Comparison of ENCODE assay signal across 21 cellular contexts in the genomic region with DNA sequence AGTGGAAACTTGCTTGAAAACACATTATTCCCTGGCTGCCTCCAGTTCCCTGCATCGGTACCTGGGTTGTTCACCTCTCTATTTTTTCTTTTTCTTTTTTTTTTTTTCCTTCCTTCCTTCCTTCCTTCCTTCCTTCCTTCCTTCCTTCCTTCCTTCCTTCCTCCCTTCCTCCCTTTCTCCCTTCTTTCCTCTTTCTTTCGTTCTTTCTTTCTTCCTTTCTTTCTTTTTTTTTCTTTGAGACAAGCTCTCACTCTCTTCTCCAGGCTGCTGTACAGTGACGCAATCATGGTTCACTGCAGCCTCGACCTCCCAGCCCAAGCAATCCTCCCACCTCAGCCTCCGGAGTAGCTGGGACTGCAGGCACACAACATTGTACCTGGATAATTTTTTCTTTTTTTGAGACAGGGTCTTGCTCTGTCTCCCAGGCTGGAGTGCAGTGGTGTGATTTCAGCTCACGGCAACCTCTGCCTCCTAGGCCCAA. TPM values are rescaled to one million over a fixed set of nuclear protein-coding genes. Genes with fewer than 3 reads are reported as not detected.
DNase-seq lines count a peak whose midpoint lies in the region; ATAC-seq, FAIRE-seq and TF ChIP-seq lines count a peak whose summit lies in the region.
"Had no signal": no experiment of that assay in that cellular context is flagged by ENCODE, and none has a peak within 500 bp of the region (broad histone marks: within the 10 kb centered on the region; RNA-seq: fewer than 3 reads in every experiment).

No MANE protein-coding gene starts in this region.

- H3K9me3 ChIP-seq in kidney (ENCODE audit: control insufficient read depth in 1 of 2, low read length in 2 of 2), result no peaks in the 10 kb centered on the region
- H3K9me3 ChIP-seq: adrenal gland had no signal

- peak overlapping the region; percentile 53 for H3K27ac Mint-ChIP-seq in T-helper 2 cell treated with Interferon-gamma antibody and Interleukin-4, amounts not matched to agents 5 μg/mL and 100 μg/mL, for 36 hours
- peak overlapping the region; percentile 96 for H3K27ac Mint-ChIP-seq in activated CD8-positive, alpha-beta T cell treated with anti-CD3 and anti-CD28 coated beads for 36 hours
- H3K27ac Mint-ChIP-seq: progenitor cell of endocrine pancreas, type B pancreatic cell had no signal

- H3K36me3 ChIP-seq in kidney (ENCODE audit: control insufficient read depth in 1 of 2, insufficient read depth in 2 of 2, low read length in 2 of 2), result no peaks in the 10 kb centered on the region
- H3K36me3 ChIP-seq: adrenal gland, heart right ventricle, WERI-Rb-1 had no signal

- CTCF ChIA-PET in activated CD8-positive, alpha-beta T cell treated with anti-CD3 and anti-CD28 coated beads for 36 hours (lab: Charles Lee), result interaction anchor here (1.2 to 7.5 kb wide), 8 partner anchors 11 to 87 kb away, joined by 3 to 42 read pairs (median 4); partner anchors contain the start of genes AKAP8L and PGLYRP2

- peaks cover 47% of the 10 kb centered on the region for H3K4me1 Mint-ChIP-seq in T-helper 2 cell treated with Interferon-gamma antibody and Interleukin-4, amounts not matched to agents 5 μg/mL and 100 μg/mL, for 36 hours (ENCODE audit: low read depth)
- H3K4me1 Mint-ChIP-seq in activated CD8-positive, alpha-beta T cell treated with anti-CD3 and anti-CD28 coated beads for 36 hours (ENCODE audit: low read depth), result peaks cover 49% of the 10 kb centered on the region

- peak overlapping the region; percentile 63 for H3K4me3 Mint-ChIP-seq in T-helper 2 cell treated with Interferon-gamma antibody and Interleukin-4, amounts not matched to agents 5 μg/mL and 100 μg/mL, for 36 hours
- peak overlapping the region; percentile 34 for H3K4me3 Mint-ChIP-seq in activated CD8-positive, alpha-beta T cell treated with anti-CD3 and anti-CD28 coated beads for 36 hours
- H3K4me3 Mint-ChIP-seq: type B pancreatic cell had no signal

- H3K9me3 Mint-ChIP-seq in T-helper 2 cell treated with Interferon-gamma antibody and Interleukin-4, amounts not matched to agents 5 μg/mL and 100 μg/mL, for 36 hours, result no peaks in the 10 kb centered on the region
- H3K9me3 Mint-ChIP-seq in activated CD8-positive, alpha-beta T cell treated with anti-CD3 and anti-CD28 coated beads for 36 hours, result no peaks in the 10 kb centered on the region
- H3K9me3 Mint-ChIP-seq: naive B cell, type B pancreatic cell had no signal

- H3K27ac ChIP-seq in C4-2B (peak overlapping the region; percentile 82), kidney (ENCODE audit: low read depth in 2 of 2, low read length in 2 of 2) (no peak overlapping the region)
- H3K27ac ChIP-seq: adrenal gland, RWPE1, WERI-Rb-1 had no signal

- no peak overlapping the region for H3K9ac ChIP-seq in kidney (ENCODE audit: low read length in 2 of 2)

- H3K4me1 ChIP-seq in kidney (ENCODE audit: control insufficient read depth in 1 of 2, insufficient read depth in 1 of 2, low read depth in 1 of 2, low read length in 2 of 2), result peaks cover 0 to 4% of the 10 kb centered on the region in 2 donors

- FAIRE-seq in kidney (lab: Jason Lieb, UNC), result no peak

- H3K36me3 Mint-ChIP-seq in T-helper 2 cell treated with Interferon-gamma antibody and Interleukin-4, amounts not matched to agents 5 μg/mL and 100 μg/mL, for 36 hours (ENCODE audit: low read depth), result peaks cover 22% of the 10 kb centered on the region
- peaks cover 19% of the 10 kb centered on the region for H3K36me3 Mint-ChIP-seq in activated CD8-positive, alpha-beta T cell treated with anti-CD3 and anti-CD28 coated beads for 36 hours (ENCODE audit: low read depth)
- H3K36me3 Mint-ChIP-seq: type B pancreatic cell had no signal

- TF ChIP-seq CTCF in C4-2B (conservative IDR thresholded peaks at IDR 0.05), result no peak
- no peak for TF ChIP-seq CTCF in activated CD8-positive, alpha-beta T cell treated with anti-CD3 and anti-CD28 coated beads for 36 hours (IDR thresholded peaks at IDR 0.05)
- no peak for TF ChIP-seq CTCF in kidney (IDR thresholded peaks at IDR 0.05; ENCODE audit: borderline replicate concordance, extremely low read depth, insufficient read depth)

- intact Hi-C loops in activated CD8-positive, alpha-beta T cell treated with anti-CD3 and anti-CD28 coated beads for 36 hours (cut with micrococcal nuclease), result loop anchor here (5.0 kb wide), 1 partner anchor 90 kb away; no protein-coding TSS in a partner anchor
- intact Hi-C loops in kidney (cut with DNase I), result no loop called here

- peaks cover 13% of the 10 kb centered on the region for H3K27me3 Mint-ChIP-seq in T-helper 2 cell treated with Interferon-gamma antibody and Interleukin-4, amounts not matched to agents 5 μg/mL and 100 μg/mL, for 36 hours (ENCODE audit: low read depth)
- no peaks in the 10 kb centered on the region for H3K27me3 Mint-ChIP-seq in activated CD8-positive, alpha-beta T cell treated with anti-CD3 and anti-CD28 coated beads for 36 hours

- no peak for ATAC-seq in activated CD8-positive, alpha-beta T cell treated with anti-CD3 and anti-CD28 coated beads for 36 hours
- no peak for ATAC-seq in GM19455 (IDR thresholded peaks at IDR 0.05; ENCODE audit: unreplicated experiment)

- no peak for DNase-seq in T-helper 2 cell treated with Interferon-gamma antibody and Interleukin-4, amounts not matched to agents 5 μg/mL and 100 μg/mL, for 36 hours (ENCODE audit: low spot score)
- no peak for DNase-seq in T-helper 2 cell
- no peak for DNase-seq in activated CD8-positive, alpha-beta T cell treated with anti-CD3 and anti-CD28 coated beads for 36 hours
- DNase-seq in kidney, result peak; percentile 23
- no peak for DNase-seq in stimulated activated CD4-positive, alpha-beta T cell treated with anti-CD3 and anti-CD28 coated beads, Interleukin-1b, Interleukin-23, amount 100 ng/mL, for 48 hours
- no peak for DNase-seq in germinal center (ENCODE audit: low spot score)
- DNase-seq: adrenal gland, heart right ventricle, islet precursor cell, mammary epithelial cell, naive B cell, NCI-H1930, WERI-Rb-1 had no signal

- POLR2A ChIA-PET in activated CD8-positive, alpha-beta T cell treated with anti-CD3 and anti-CD28 coated beads for 36 hours (lab: Charles Lee), result interaction anchor here (0.7 to 1.8 kb wide), 8 partner anchors 12 to 88 kb away, joined by 3 to 7 read pairs (median 4); no protein-coding TSS in a partner anchor

- H3K4me3 ChIP-seq in kidney (ENCODE audit: low read length in 2 of 2), result no peak overlapping the region
- H3K4me3 ChIP-seq: adrenal gland, heart right ventricle, smooth muscle cell had no signal

RNA-seq across cellular contexts. Expression of gene RASAL3, which starts 3.4 kb away (rescaled TPM):
- total RNA-seq in activated CD8-positive, alpha-beta T cell treated with anti-CD3 and anti-CD28 coated beads for 36 hours, result 10 to 100 TPM; 83.9 to 85.8 TPM
- 12.1 TPM for total RNA-seq in kidney
- polyA plus RNA-seq in kidney (ENCODE audit: insufficient read depth, low read depth, low replicate concordance), result 1.5 TPM
- total RNA-seq: A172, Daoy, mammary epithelial cell, progenitor cell of endocrine pancreas, smooth muscle cell had no signal
- polyA plus RNA-seq: mammary epithelial cell had no signal

RNA-seq across cellular contexts. Expression of gene PGLYRP2, which starts 11.5 kb away (rescaled TPM):
- under 1 TPM; 0.25 to 0.27 TPM for total RNA-seq in activated CD8-positive, alpha-beta T cell treated with anti-CD3 and anti-CD28 coated beads for 36 hours
- total RNA-seq in kidney, result not detected
- not detected for polyA plus RNA-seq in kidney (ENCODE audit: insufficient read depth, low read depth, low replicate concordance)
- total RNA-seq: A172, adrenal gland, heart right ventricle, mammary epithelial cell, progenitor cell of endocrine pancreas, smooth muscle cell had no signal
- polyA plus RNA-seq: adrenal gland, heart right ventricle, mammary epithelial cell, smooth muscle cell had no signal

RNA-seq across cellular contexts. Expression of gene WIZ, which starts 18.0 kb away (rescaled TPM):
- total RNA-seq in activated CD8-positive, alpha-beta T cell treated with anti-CD3 and anti-CD28 coated beads for 36 hours, result 10 to 100 TPM; 19.3 to 21.0 TPM
- total RNA-seq in kidney, result 37.1 TPM
- 15.4 TPM for polyA plus RNA-seq in kidney (ENCODE audit: insufficient read depth, low read depth, low replicate concordance)

RNA-seq across cellular contexts. Expression of gene CYP4F22, which starts 40.6 kb away (rescaled TPM):
- total RNA-seq in activated CD8-positive, alpha-beta T cell treated with anti-CD3 and anti-CD28 coated beads for 36 hours, result 1 to 10 TPM; 1.5 to 1.7 TPM
- total RNA-seq in kidney, result 0.09 TPM
- polyA plus RNA-seq in kidney (ENCODE audit: insufficient read depth, low read depth, low replicate concordance), result not detected
- total RNA-seq: A172, heart right ventricle, mammary epithelial cell, progenitor cell of endocrine pancreas, smooth muscle cell had no signal
- polyA plus RNA-seq: adrenal gland, heart right ventricle, smooth muscle cell had no signal

RNA-seq across cellular contexts. Expression of gene AKAP8L, which starts 49.0 kb away (rescaled TPM):
- total RNA-seq in activated CD8-positive, alpha-beta T cell treated with anti-CD3 and anti-CD28 coated beads for 36 hours, result 10 to 100 TPM; 83.1 to 88.8 TPM
- total RNA-seq in kidney, result 122 TPM
- 44.3 TPM for polyA plus RNA-seq in kidney (ENCODE audit: insufficient read depth, low read depth, low replicate concordance)
